In genomic region chr1:38105267-38105666, GRCh38 we compare ENCODE assay signal across 41 cellular contexts. TPM values are rescaled to one million over a fixed set of nuclear protein-coding genes. Genes with fewer than 3 reads are reported as not detected.
"Had no signal": no experiment of that assay in that cellular context is flagged by ENCODE, and none has a peak within 500 bp of the region (broad histone marks: within the 10 kb centered on the region; RNA-seq: fewer than 3 reads in every experiment).

No MANE protein-coding gene starts in this region.

- H3K27ac Mint-ChIP-seq: activated naive CD4-positive, alpha-beta T cell treated with anti-CD3 and anti-CD28 coated beads for 36 hours; activated naive CD4-positive, alpha-beta T cell treated with anti-CD3 and anti-CD28 coated beads, Interleukin-2, amount 10 ng/mL, durations not matched to agents 7 days and 5 days; activated naive CD4-positive, alpha-beta T cell treated with anti-CD3 and anti-CD28 coated beads, Interleukin-2, amount 50 U/mL, for 24 hours; activated naive CD8-positive, alpha-beta T cell; activated naive CD8-positive, alpha-beta T cell treated with anti-CD3 and anti-CD28 coated beads for 36 hours; activated naive CD8-positive, alpha-beta T cell treated with anti-CD3 and anti-CD28 coated beads, Interleukin-2, amount 10 ng/mL, durations not matched to agents 7 days and 5 days; activated naive CD8-positive, alpha-beta T cell treated with anti-CD3 and anti-CD28 coated beads, Interleukin-2, amount 50 U/mL, for 24 hours; activated T-cell treated with anti-CD3 and anti-CD28 coated beads, Interleukin-2, amount 50 U/mL, for 24 hours; activated T-cell treated with anti-CD3 and anti-CD28 coated beads, Interleukin-2, amount 50 U/mL, for 72 hours; activated T-helper 1 cell treated with anti-CD3 and anti-CD28 coated beads, Interleukin-12 subunit alpha, Interleukin-12 subunit beta, Interleukin-2, Interleukin-4 antibody, amounts not matched to agents 30 ng/mL and 10 ng/mL and 1 ng/mL, durations not matched to agents 14 hours and 24 hours and 36 hours; activated T-helper 17 cell treated with anti-CD3 and anti-CD28 coated beads, Interleukin-2, amount 50 U/mL, for 72 hours; activated T-helper 2 cell treated with anti-CD3 and anti-CD28 coated beads, Interferon-gamma antibody, Interleukin-2, Interleukin-4, amounts not matched to agents 10 μg/mL and 5 μg/mL and 100 μg/mL, durations not matched to agents 14 hours and 24 hours and 36 hours; brain had no signal

- H3K4me1 ChIP-seq: ascending aorta, body of pancreas, breast epithelium had no signal

- H3K4me1 Mint-ChIP-seq: activated naive CD4-positive, alpha-beta T cell treated with anti-CD3 and anti-CD28 coated beads, Interleukin-2, amount 10 ng/mL, durations not matched to agents 7 days and 5 days; activated naive CD4-positive, alpha-beta T cell treated with anti-CD3 and anti-CD28 coated beads, Interleukin-2, amount 50 U/mL, for 24 hours; activated naive CD8-positive, alpha-beta T cell treated with anti-CD3 and anti-CD28 coated beads for 36 hours; activated naive CD8-positive, alpha-beta T cell treated with anti-CD3 and anti-CD28 coated beads, Interleukin-2, amount 10 ng/mL, durations not matched to agents 7 days and 5 days; activated naive CD8-positive, alpha-beta T cell treated with anti-CD3 and anti-CD28 coated beads, Interleukin-2, amount 50 U/mL, for 24 hours; activated T-helper 17 cell treated with anti-CD3 and anti-CD28 coated beads, Interleukin-2, amount 50 U/mL, for 72 hours; brain; central memory CD8-positive, alpha-beta T cell had no signal

- ATAC-seq: activated naive CD4-positive, alpha-beta T cell treated with anti-CD3 and anti-CD28 coated beads, Interleukin-2, amount 50 U/mL, for 72 hours; activated naive CD8-positive, alpha-beta T cell treated with anti-CD3 and anti-CD28 coated beads, Interleukin-2, amount 50 U/mL, for 24 hours; activated T-cell treated with anti-CD3 and anti-CD28 coated beads, Interleukin-2, amount 50 U/mL, for 4 hours; activated T-cell treated with anti-CD3 and anti-CD28 coated beads, Interleukin-2, amount 50 U/mL, for 72 hours; activated T-helper 17 cell treated with anti-CD3 and anti-CD28 coated beads, Interleukin-2, amount 50 U/mL, for 72 hours; body of pancreas had no signal

- H3K27ac ChIP-seq: adrenal gland, ascending aorta, body of pancreas, brain microvascular endothelial cell, breast epithelium, cardiac muscle cell had no signal

- H3K36me3 ChIP-seq: adrenal gland, ascending aorta, brain microvascular endothelial cell, breast epithelium, cardiac muscle cell had no signal

- H3K36me3 Mint-ChIP-seq: activated naive CD4-positive, alpha-beta T cell treated with anti-CD3 and anti-CD28 coated beads, Interleukin-2, amount 10 ng/mL, durations not matched to agents 7 days and 5 days; activated naive CD4-positive, alpha-beta T cell treated with anti-CD3 and anti-CD28 coated beads, Interleukin-2, amount 50 U/mL, for 24 hours; activated naive CD4-positive, alpha-beta T cell treated with anti-CD3 and anti-CD28 coated beads, Interleukin-2, amount 50 U/mL, for 72 hours; activated naive CD8-positive, alpha-beta T cell; activated naive CD8-positive, alpha-beta T cell treated with anti-CD3 and anti-CD28 coated beads for 36 hours; activated naive CD8-positive, alpha-beta T cell treated with anti-CD3 and anti-CD28 coated beads, Interleukin-2, amount 10 ng/mL, durations not matched to agents 7 days and 5 days had no signal

- H3K27me3 ChIP-seq: adrenal gland, ascending aorta, body of pancreas, brain microvascular endothelial cell, breast epithelium, cardiac muscle cell had no signal

- H3K9me3 Mint-ChIP-seq: activated naive CD4-positive, alpha-beta T cell treated with anti-CD3 and anti-CD28 coated beads, Interleukin-2, amount 10 ng/mL, durations not matched to agents 7 days and 5 days; activated naive CD4-positive, alpha-beta T cell treated with anti-CD3 and anti-CD28 coated beads, Interleukin-2, amount 50 U/mL, for 24 hours; activated naive CD4-positive, alpha-beta T cell treated with anti-CD3 and anti-CD28 coated beads, Interleukin-2, amount 50 U/mL, for 72 hours; activated naive CD8-positive, alpha-beta T cell treated with anti-CD3 and anti-CD28 coated beads for 36 hours; activated T-cell treated with anti-CD3 and anti-CD28 coated beads, Interleukin-2, amount 50 U/mL, for 24 hours; activated T-cell treated with anti-CD3 and anti-CD28 coated beads, Interleukin-2, amount 50 U/mL, for 4 hours; activated T-cell treated with anti-CD3 and anti-CD28 coated beads, Interleukin-2, amount 50 U/mL, for 72 hours; activated T-helper 1 cell treated with anti-CD3 and anti-CD28 coated beads, Interleukin-12 subunit alpha, Interleukin-12 subunit beta, Interleukin-2, Interleukin-4 antibody, amounts not matched to agents 30 ng/mL and 10 ng/mL and 1 ng/mL, durations not matched to agents 14 hours and 24 hours and 36 hours; activated T-helper 17 cell treated with anti-CD3 and anti-CD28 coated beads, Interleukin-2, amount 50 U/mL, for 72 hours; activated T-helper 2 cell treated with anti-CD3 and anti-CD28 coated beads, Interferon-gamma antibody, Interleukin-2, Interleukin-4, amounts not matched to agents 10 μg/mL and 5 μg/mL and 100 μg/mL, durations not matched to agents 14 hours and 24 hours and 36 hours; central memory CD8-positive, alpha-beta T cell had no signal

- FAIRE-seq: astrocyte had no signal

- H3K4me3 ChIP-seq: adrenal gland, ascending aorta, body of pancreas, breast epithelium, cardiac muscle cell had no signal

- H3K9me3 ChIP-seq: adrenal gland, body of pancreas had no signal

- H3K4me3 Mint-ChIP-seq: activated naive CD4-positive, alpha-beta T cell treated with anti-CD3 and anti-CD28 coated beads for 36 hours; activated naive CD4-positive, alpha-beta T cell treated with anti-CD3 and anti-CD28 coated beads, Interleukin-2, amount 10 ng/mL, durations not matched to agents 7 days and 5 days; activated naive CD4-positive, alpha-beta T cell treated with anti-CD3 and anti-CD28 coated beads, Interleukin-2, amount 50 U/mL, for 24 hours; activated naive CD8-positive, alpha-beta T cell; activated naive CD8-positive, alpha-beta T cell treated with anti-CD3 and anti-CD28 coated beads for 36 hours; activated naive CD8-positive, alpha-beta T cell treated with anti-CD3 and anti-CD28 coated beads, Interleukin-2, amount 10 ng/mL, durations not matched to agents 7 days and 5 days; activated naive CD8-positive, alpha-beta T cell treated with anti-CD3 and anti-CD28 coated beads, Interleukin-2, amount 50 U/mL, for 24 hours; activated T-cell treated with anti-CD3 and anti-CD28 coated beads, Interleukin-2, amount 50 U/mL, for 24 hours; activated T-cell treated with anti-CD3 and anti-CD28 coated beads, Interleukin-2, amount 50 U/mL, for 4 hours; activated T-cell treated with anti-CD3 and anti-CD28 coated beads, Interleukin-2, amount 50 U/mL, for 72 hours; activated T-helper 1 cell treated with anti-CD3 and anti-CD28 coated beads, Interleukin-12 subunit alpha, Interleukin-12 subunit beta, Interleukin-2, Interleukin-4 antibody, amounts not matched to agents 30 ng/mL and 10 ng/mL and 1 ng/mL, durations not matched to agents 14 hours and 24 hours and 36 hours; activated T-helper 17 cell treated with anti-CD3 and anti-CD28 coated beads, Interleukin-2, amount 50 U/mL, for 72 hours; brain; central memory CD8-positive, alpha-beta T cell had no signal

- DNase-seq: activated effector memory CD4-positive, alpha-beta T cell treated with anti-CD3 and anti-CD28 coated beads, Interleukin-2, amount 50 U/mL, for 16 hours; activated effector memory CD4-positive, alpha-beta T cell treated with Interleukin-2 at 50 U/mL for 16 hours; activated gamma-delta T cell; activated gamma-delta T cell treated with Interleukin-2 at 50 U/mL for 16 hours; activated naive CD4-positive, alpha-beta T cell; activated naive CD4-positive, alpha-beta T cell treated with anti-CD3 and anti-CD28 coated beads for 36 hours; activated naive CD4-positive, alpha-beta T cell treated with anti-CD3 and anti-CD28 coated beads, Interleukin-2, amount 10 ng/mL, durations not matched to agents 7 days and 5 days; activated naive CD4-positive, alpha-beta T cell treated with anti-CD3 and anti-CD28 coated beads, Interleukin-2, amount 50 U/mL, for 16 hours; activated naive CD4-positive, alpha-beta T cell treated with Interleukin-2 at 50 U/mL for 16 hours; activated naive CD8-positive, alpha-beta T cell treated with anti-CD3 and anti-CD28 coated beads for 36 hours; activated naive CD8-positive, alpha-beta T cell treated with anti-CD3 and anti-CD28 coated beads, Interleukin-2, amount 10 ng/mL, durations not matched to agents 7 days and 5 days; activated naive CD8-positive, alpha-beta T cell treated with anti-CD3 and anti-CD28 coated beads, Interleukin-2, amount 50 U/mL, for 24 hours; activated T-cell treated with anti-CD3 and anti-CD28 coated beads, Interleukin-2, amount 50 U/mL, for 1 hour; activated T-cell treated with anti-CD3 and anti-CD28 coated beads, Interleukin-2, amount 50 U/mL, for 24 hours; activated T-cell treated with anti-CD3 and anti-CD28 coated beads, Interleukin-2, amount 50 U/mL, for 4 hours; activated T-cell treated with anti-CD3 and anti-CD28 coated beads, Interleukin-2, amount 50 U/mL, for 48 hours; activated T-cell treated with anti-CD3 and anti-CD28 coated beads, Interleukin-2, amount 50 U/mL, for 72 hours; adrenal gland; amniotic stem cell; amygdala; anterior cingulate cortex; aorta; body of pancreas; brain microvascular endothelial cell; caudate nucleus; central memory CD4-positive, alpha-beta T cell; cerebellar nuclear complex had no signal

RNA-seq across cellular contexts. Expression of gene POU3F1, which starts 58.7 kb away (rescaled TPM):
- total RNA-seq: activated naive CD4-positive, alpha-beta T cell treated with anti-CD3 and anti-CD28 coated beads for 36 hours; activated naive CD4-positive, alpha-beta T cell treated with anti-CD3 and anti-CD28 coated beads, Interleukin-2, amount 50 U/mL, for 72 hours; activated T-cell treated with anti-CD3 and anti-CD28 coated beads, Interleukin-2, amount 50 U/mL, for 72 hours; ascending aorta; body of pancreas; cardiac septum; cerebellum had no signal
- polyA plus RNA-seq: aorta had no signal
